Comparison of ENCODE assay signal across 1 cellular context in the genomic region with DNA sequence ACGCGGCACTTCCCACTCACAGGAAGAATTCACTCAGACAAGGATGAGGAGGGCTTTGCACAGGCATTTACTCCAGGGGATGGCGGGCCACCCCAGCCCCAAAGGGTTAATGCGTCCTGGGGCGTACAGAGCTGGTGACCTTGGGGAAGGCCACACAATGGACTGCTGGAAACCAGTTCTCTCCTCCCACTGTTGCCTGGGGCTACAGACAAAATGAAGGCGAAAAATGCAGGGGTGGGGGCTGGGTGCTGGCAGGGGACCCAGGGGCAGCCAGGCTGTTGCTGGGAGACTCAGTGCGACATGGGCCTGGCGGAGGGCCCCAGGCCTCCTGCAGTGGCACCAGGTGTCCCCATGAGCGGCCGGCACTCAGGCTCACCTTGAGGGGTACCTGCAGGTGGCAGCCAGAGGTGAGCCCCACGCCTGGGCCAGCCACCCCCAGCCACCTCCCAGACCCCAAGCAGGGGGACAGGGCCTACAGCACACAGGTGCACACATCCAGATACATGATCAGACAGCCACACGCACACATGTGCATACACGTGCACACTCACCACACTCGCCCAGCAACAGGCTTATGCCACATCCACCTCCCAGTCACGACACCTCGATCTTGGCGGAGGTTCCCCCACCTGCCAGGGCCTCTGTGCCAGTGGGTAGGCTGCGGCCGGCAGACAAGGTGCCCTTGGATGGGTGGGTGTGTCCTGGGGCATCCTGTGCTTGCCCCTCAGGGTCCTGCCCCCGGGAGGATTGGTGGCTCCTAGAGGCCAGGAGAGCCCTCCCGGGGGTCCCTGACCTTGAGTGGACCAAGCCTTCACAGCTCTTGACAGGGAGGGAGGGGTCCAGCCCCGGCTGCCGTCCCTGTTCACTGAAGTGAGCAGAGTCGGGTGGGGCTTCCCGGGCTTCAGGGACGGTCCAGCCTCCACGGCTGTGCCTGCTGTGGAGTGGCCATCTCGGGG.
TF ChIP-seq lines count a peak whose summit lies in the region.

No MANE protein-coding gene starts in this region.

TF ChIP-seq in H1, 55 proteins besides CTCF, POLR2A, EP300 and RAD21:
- TF ChIP-seq PHF8 (conservative IDR thresholded peaks at IDR 0.05; ENCODE audit: low read depth, low read length), result no peak
- no peak for TF ChIP-seq TAF7 (optimal IDR thresholded peaks at IDR 0.05; ENCODE audit: borderline replicate concordance, low read depth, low read length)
- TF ChIP-seq CEBPB (IDR thresholded peaks at IDR 0.05; ENCODE audit: low read depth, low read length), result no peak
